Comparison of ENCODE assay signal across 17 cellular contexts in genomic region chr5:113230711-113231652, GRCh38.
A peak's percentile ranks its signal among the peaks of the same experiment; 100 is the strongest.
DNase-seq lines count a peak whose midpoint lies in the region; ATAC-seq, FAIRE-seq and TF ChIP-seq lines count a peak whose summit lies in the region.
"Had no signal": no experiment of that assay in that cellular context is flagged by ENCODE, and none has a peak within 500 bp of the region (broad histone marks: within the 10 kb centered on the region; RNA-seq: fewer than 3 reads in every experiment).

No MANE protein-coding gene starts in this region.

- H3K9me3 ChIP-seq in keratinocyte (ENCODE audit: control insufficient read depth, low read depth, low read length) (no peaks in the 10 kb centered on the region), SK-N-SH (no peaks in the 10 kb centered on the region)
- H3K9me3 ChIP-seq: vagina had no signal

- H3K4me1 ChIP-seq in keratinocyte (ENCODE audit: control insufficient read depth, extremely low read depth, insufficient read depth, low read length) (peaks cover 56% of the 10 kb centered on the region), SK-N-SH (ENCODE audit: control insufficient read depth in 1 of 2, insufficient read depth in 2 of 2, low read depth in 1 of 2, low read length in 1 of 2) (peaks cover 0 to 10% of the 10 kb centered on the region in 2 experiments; a peak in 2 of 4 replicates)

- 43% methylated on average over 4 of the region's 4 CpGs for WGBS in SK-N-SH (ENCODE audit: low lambda C conversion rate)

- H3K27me3 ChIP-seq in keratinocyte (ENCODE audit: control insufficient read depth, extremely low read depth, insufficient read depth, low read length), result no peaks in the 10 kb centered on the region
- H3K27me3 ChIP-seq in SK-N-SH (ENCODE audit: insufficient read depth), result no peaks in the 10 kb centered on the region
- H3K27me3 ChIP-seq: vagina had no signal

- no peaks in the 10 kb centered on the region for H3K9me1 ChIP-seq in keratinocyte (ENCODE audit: control insufficient read depth, extremely low read depth, insufficient read depth, low read length)

- H3K27ac ChIP-seq in keratinocyte (ENCODE audit: control insufficient read depth, insufficient read depth, low read length) (peak overlapping the region; percentile 84), SK-N-SH (ENCODE audit: low read depth in 2 of 2, low read length in 1 of 2) (no peak overlapping the region)
- H3K27ac ChIP-seq: vagina had no signal

- H3K4me2 ChIP-seq in keratinocyte (ENCODE audit: control insufficient read depth, extremely low read depth, insufficient read depth, low read depth, low read length) (peak overlapping the region; percentile 70), SK-N-SH (no peak overlapping the region)

- no peak for ATAC-seq in HG02610 (IDR thresholded peaks at IDR 0.05; ENCODE audit: unreplicated experiment)
- ATAC-seq: stimulated activated naive B cell treated with anti-CD40 and anti-IgM and Interleukin-4, amounts not matched to agents 10 μg/mL and 1 μg/mL and 100 μg/mL, for 72 hours had no signal

- TF ChIP-seq RAD21 in SK-N-SH (IDR thresholded peaks at IDR 0.05; ENCODE audit: low read length), result no peak

- POLR2A ChIA-PET in SK-N-SH (lab: Yijun Ruan, JAX), result no interaction called here

- TF ChIP-seq EP300 in SK-N-SH (IDR thresholded peaks at IDR 0.05; ENCODE audit: borderline replicate concordance in 1 of 2, low read depth in 1 of 2, low read length in 1 of 2), result no peak

- H2AFZ ChIP-seq in keratinocyte (ENCODE audit: control insufficient read depth, low read length), result no peak overlapping the region
- no peak overlapping the region for H2AFZ ChIP-seq in SK-N-SH (ENCODE audit: low read depth)

- no peaks in the 10 kb centered on the region for H3F3A ChIP-seq in SK-N-SH (replicated peaks; ENCODE audit: insufficient read depth)

- TF ChIP-seq CTCF in keratinocyte (optimal IDR thresholded peaks at IDR 0.05 in 1 of 3, IDR thresholded peaks at IDR 0.05 in 1 of 3, conservative IDR thresholded peaks at IDR 0.05 in 1 of 3; ENCODE audit: extremely low read depth in 1 of 3, insufficient read depth in 2 of 3, low read length in 3 of 3) (no peak), SK-N-SH (IDR thresholded peaks at IDR 0.05) (no peak)

- H3K79me2 ChIP-seq in keratinocyte (ENCODE audit: control insufficient read depth, insufficient read depth, low read length), result peaks cover 48% of the 10 kb centered on the region
- no peaks in the 10 kb centered on the region for H3K79me2 ChIP-seq in SK-N-SH (ENCODE audit: insufficient read depth)

- H3K4me3 ChIP-seq in keratinocyte (ENCODE audit: control insufficient read depth in 2 of 3, extremely low read depth in 1 of 3, insufficient read depth in 2 of 3, low read depth in 1 of 3, low read length in 3 of 3) (peak overlapping the region in 1 of 3 experiments; percentile 44), SK-N-SH (ENCODE audit: low read depth in 2 of 2, low read length in 1 of 2) (no peak overlapping the region)
- H3K4me3 ChIP-seq: vagina had no signal

- no peaks in the 10 kb centered on the region for H3K36me3 ChIP-seq in keratinocyte (ENCODE audit: control insufficient read depth in 2 of 2, extremely low read depth in 1 of 2, insufficient read depth in 2 of 2, low read length in 2 of 2)
- no peaks in the 10 kb centered on the region for H3K36me3 ChIP-seq in SK-N-SH (replicated peaks in 1 of 2; ENCODE audit: control insufficient read depth in 1 of 2, insufficient read depth in 2 of 2, low read length in 1 of 2)
- H3K36me3 ChIP-seq: vagina had no signal

- H4K20me1 ChIP-seq in keratinocyte (ENCODE audit: control insufficient read depth, extremely low read depth, insufficient read depth, low read length) (no peaks in the 10 kb centered on the region), SK-N-SH (ENCODE audit: insufficient read depth) (no peaks in the 10 kb centered on the region)

- dilution Hi-C loops in keratinocyte (cut with MboI; ENCODE audit: extremely low pct_ligation_motif_present, low sequenced_read_pairs), result no loop called here

- CTCF ChIA-PET in SK-N-SH (lab: Yijun Ruan, JAX), result interaction anchor here (1.0 to 2.6 kb wide), 2 partner anchors 10 to 111 kb away, joined by 3 to 6 read pairs; no protein-coding TSS in a partner anchor

- no peaks in the 10 kb centered on the region for H3K9me2 ChIP-seq in SK-N-SH

- H3K9ac ChIP-seq in keratinocyte (ENCODE audit: control insufficient read depth, extremely low read depth, insufficient read depth, low read length) (peak overlapping the region; percentile 61), SK-N-SH (no peak overlapping the region)

- FAIRE-seq in keratinocyte (lab: Jason Lieb, UNC), result peak; percentile 90
- FAIRE-seq: TTC549 had no signal

- peak; percentile 31 for DNase-seq in AG08395 (ENCODE audit: low spot score)
- DNase-seq in HT1080 (ENCODE audit: low read depth), result peak; percentile 76
- DNase-seq in astrocyte of the hippocampus (ENCODE audit: low read depth, low spot score), result peak; percentile 80
- no peak for DNase-seq in keratinocyte (ENCODE audit: low read depth, low spot score)
- no peak for DNase-seq in SK-N-SH
- no peak for DNase-seq in mucosa of gallbladder (ENCODE audit: low spot score)
- no peak for DNase-seq in GOT3 (lab: John Stamatoyannopoulos, UW)
- DNase-seq: activated naive CD4-positive, alpha-beta T cell treated with Interleukin-2 at 50 U/mL for 16 hours; caudate nucleus; DMS79; NCI-H1048; NCI-H446 treated with DMSO at 0.1 percent for 48 hours; stimulated activated CD4-positive, alpha-beta T cell treated with anti-CD3 and anti-CD28 coated beads, Interleukin-4, amount 100 ng/mL, for 1 hour; stimulated activated naive B cell treated with anti-CD40 and anti-IgM and Interleukin-4, amounts not matched to agents 10 μg/mL and 1 μg/mL and 100 μg/mL, for 72 hours had no signal

TF ChIP-seq in SK-N-SH, 30 proteins besides CTCF, POLR2A, EP300 and RAD21:
- TF ChIP-seq JUND (IDR thresholded peaks at IDR 0.05) (no peak), MEF2A (IDR thresholded peaks at IDR 0.05; ENCODE audit: borderline replicate concordance, low read depth) (no peak), TCF12 (IDR thresholded peaks at IDR 0.05) (no peak), FOXJ3 (CRISPR knock-in tag; IDR thresholded peaks at IDR 0.05) (no peak), USF1 (IDR thresholded peaks at IDR 0.05; ENCODE audit: borderline replicate concordance, low read depth) (no peak), SMC3 (IDR thresholded peaks at IDR 0.05; ENCODE audit: low read depth, low read length) (no peak)
- TF ChIP-seq, protein P1, sequence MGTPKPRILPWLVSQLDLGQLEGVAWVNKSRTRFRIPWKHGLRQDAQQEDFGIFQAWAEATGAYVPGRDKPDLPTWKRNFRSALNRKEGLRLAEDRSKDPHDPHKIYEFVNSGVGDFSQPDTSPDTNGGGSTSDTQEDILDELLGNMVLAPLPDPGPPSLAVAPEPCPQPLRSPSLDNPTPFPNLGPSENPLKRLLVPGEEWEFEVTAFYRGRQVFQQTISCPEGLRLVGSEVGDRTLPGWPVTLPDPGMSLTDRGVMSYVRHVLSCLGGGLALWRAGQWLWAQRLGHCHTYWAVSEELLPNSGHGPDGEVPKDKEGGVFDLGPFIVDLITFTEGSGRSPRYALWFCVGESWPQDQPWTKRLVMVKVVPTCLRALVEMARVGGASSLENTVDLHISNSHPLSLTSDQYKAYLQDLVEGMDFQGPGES (IDR thresholded peaks at IDR 0.05; ENCODE audit: low read depth, low read length), result no peak
TF ChIP-seq in SK-N-SH: peak in this region for 0.

Comparison
In these comparisons a context has a peak if more than half of its experiments do, and no peak if none do; other contexts are left out.
1. DNase-seq: peak in AG08395 (single experiment), HT1080 (single experiment) and astrocyte of the hippocampus (single experiment); none in keratinocyte (single experiment), SK-N-SH (single experiment), mucosa of gallbladder (single experiment) and GOT3 (single experiment).